In the genomic region with DNA sequence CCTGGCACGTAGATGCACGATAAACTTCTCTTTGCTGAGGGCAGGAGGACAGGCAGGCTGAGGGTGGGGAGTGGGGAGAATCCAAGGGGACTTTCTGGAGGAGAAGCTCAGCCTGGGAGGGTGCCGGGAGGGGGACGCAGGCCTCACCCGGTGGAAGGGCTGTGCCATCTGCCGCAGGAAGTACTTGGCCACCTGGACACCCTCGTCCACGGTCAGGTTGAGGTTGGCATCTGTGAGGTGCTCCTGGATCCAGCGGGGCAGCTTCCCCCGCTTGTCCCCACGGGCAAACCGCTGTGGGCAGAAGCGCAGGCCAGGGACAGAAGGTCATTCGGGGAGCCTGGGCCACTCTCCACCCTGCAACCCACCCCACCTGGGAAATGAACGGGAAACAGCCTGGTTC, we compare ENCODE assay signal across 33 cellular contexts. TPM values are rescaled to one million over a fixed set of nuclear protein-coding genes. Genes with fewer than 3 reads are reported as not detected.
"Had no signal": no experiment of that assay in that cellular context is flagged by ENCODE, and none has a peak within 500 bp of the region (broad histone marks: within the 10 kb centered on the region; RNA-seq: fewer than 3 reads in every experiment).

No MANE protein-coding gene starts in this region.

- H3K27me3 ChIP-seq: colonic mucosa, foreskin keratinocyte, neural progenitor cell, right atrium auricular region had no signal

- H3K27ac ChIP-seq: colonic mucosa, esophagus muscularis mucosa, foreskin keratinocyte, gastroesophageal sphincter, heart left ventricle, hepatocyte, left lung, neural progenitor cell, prostate gland, right atrium auricular region, sigmoid colon, thoracic aorta, tibial nerve, upper lobe of right lung, uterus had no signal

- ATAC-seq: foreskin keratinocyte; gastroesophageal sphincter; heart left ventricle; left cardiac atrium; left lung; naive thymus-derived CD4-positive, alpha-beta T cell; stimulated activated memory B cell treated with anti-CD40 and anti-IgM and Interleukin-4, amounts not matched to agents 10 μg/mL and 1 μg/mL and 100 μg/mL, for 72 hours; stimulated activated naive CD8-positive, alpha-beta T cell treated with anti-CD3 and anti-CD28 coated beads, Interleukin-15, Interleukin-2, amounts not matched to agents 100 U/mL and 50 U/mL, for 24 hours; upper lobe of right lung had no signal

- H2AFZ ChIP-seq: hepatocyte, neural progenitor cell had no signal

- H3K4me1 ChIP-seq: colonic mucosa, esophagus muscularis mucosa, foreskin keratinocyte, gastroesophageal sphincter, heart left ventricle, left lung, neural progenitor cell, prostate gland, right atrium auricular region, sigmoid colon, tibial nerve, upper lobe of right lung, uterus had no signal

- FAIRE-seq: islet of Langerhans had no signal

- H3K4me2 ChIP-seq: hepatocyte, neural progenitor cell had no signal

- H3K9ac ChIP-seq: neural progenitor cell had no signal

- H3K9me3 ChIP-seq: colonic mucosa, esophagus muscularis mucosa, gastroesophageal sphincter, heart left ventricle, left lung, prostate gland, right atrium auricular region, sigmoid colon, thoracic aorta, tibial nerve, upper lobe of right lung, uterus had no signal

- H3K79me2 ChIP-seq: hepatocyte had no signal

- DNase-seq: colonic mucosa; effector CD8-positive, alpha-beta T cell; endodermal cell; foreskin keratinocyte; heart left ventricle; left cardiac atrium; left lung; mesendoderm; midbrain; naive thymus-derived CD4-positive, alpha-beta T cell; nucleus accumbens; sigmoid colon; stimulated activated CD4-positive, alpha-beta T cell treated with anti-CD3 and anti-CD28 coated beads, Interleukin-4, amount 100 ng/mL, for 4 hours; stimulated activated naive CD8-positive, alpha-beta T cell treated with anti-CD3 and anti-CD28 coated beads, Interleukin-15, Interleukin-2, amounts not matched to agents 100 U/mL and 50 U/mL, for 24 hours; substantia nigra; upper lobe of right lung; uterus had no signal

- H3K4me3 ChIP-seq: colonic mucosa, esophagus muscularis mucosa, gastroesophageal sphincter, heart left ventricle, hepatocyte, left lung, neural progenitor cell, prostate gland, right atrium auricular region, sigmoid colon, thoracic aorta, tibial nerve, upper lobe of right lung, uterus had no signal

- H3K36me3 ChIP-seq: colonic mucosa, neural progenitor cell, prostate gland, uterus had no signal

RNA-seq across cellular contexts. Expression of a gene that starts 11.5 kb away (rescaled TPM):
- total RNA-seq: colonic mucosa; esophagus muscularis mucosa; naive thymus-derived CD4-positive, alpha-beta T cell; osteocyte; sigmoid colon; thoracic aorta; tibial nerve had no signal

RNA-seq across cellular contexts. Expression of a gene that starts 29.4 kb away (rescaled TPM):
- total RNA-seq: epithelial cell of proximal tubule; fibroblast of lung; foreskin keratinocyte; kidney epithelial cell; mucosa of gallbladder; naive thymus-derived CD4-positive, alpha-beta T cell; osteocyte had no signal
- polyA plus RNA-seq: fibroblast of lung; foreskin keratinocyte; naive thymus-derived CD4-positive, alpha-beta T cell had no signal

RNA-seq across cellular contexts. Expression of a gene that starts 52.8 kb away (rescaled TPM):
- total RNA-seq: skeletal muscle tissue had no signal
